14 cellular contexts compared by ENCODE assay signal in genomic region chr6:111171577-111172400, GRCh38.
A peak's percentile ranks its signal among the peaks of the same experiment; 100 is the strongest.
DNase-seq lines count a peak whose midpoint lies in the region; ATAC-seq and TF ChIP-seq lines count a peak whose summit lies in the region.
"Had no signal": no experiment of that assay in that cellular context is flagged by ENCODE, and none has a peak within 500 bp of the region (broad histone marks: within the 10 kb centered on the region; RNA-seq: fewer than 3 reads in every experiment).

No MANE protein-coding gene starts in this region.

- H3K4me2 ChIP-seq in mesendoderm (ENCODE audit: low read length) = no peak overlapping the region
- H3K4me2 ChIP-seq: A549 had no signal

- H4K8ac ChIP-seq in mesendoderm (ENCODE audit: low read depth, low read length) = no peak overlapping the region

- H3K4me3 ChIP-seq in coronary artery (no peak overlapping the region), mesendoderm (ENCODE audit: low read length) (no peak overlapping the region)
- H3K4me3 ChIP-seq: A549, tibial artery had no signal

- no peak overlapping the region for H2AK5ac ChIP-seq in mesendoderm (ENCODE audit: low read length)

- H3K4me1 ChIP-seq in mesendoderm (ENCODE audit: control insufficient read depth, low read depth, low read length) = no peaks in the 10 kb centered on the region
- H3K4me1 ChIP-seq: A549, tibial artery had no signal

- H2BK120ac ChIP-seq in mesendoderm (ENCODE audit: low read depth, low read length) = no peak overlapping the region

- H3K18ac ChIP-seq in mesendoderm (ENCODE audit: low read length) = no peak overlapping the region

- no peak overlapping the region for H3K56ac ChIP-seq in mesendoderm (ENCODE audit: low read length)

- no peak overlapping the region for H2BK5ac ChIP-seq in mesendoderm (ENCODE audit: low read length)

- H3K27me3 ChIP-seq in mesendoderm (ENCODE audit: insufficient read depth, low read length, poor library complexity) = no peaks in the 10 kb centered on the region
- H3K27me3 ChIP-seq: tibial artery had no signal

- no peaks in the 10 kb centered on the region for H3K36me3 ChIP-seq in mesendoderm (ENCODE audit: control insufficient read depth, insufficient read depth, low read length)
- H3K36me3 ChIP-seq: tibial artery had no signal

- H2BK15ac ChIP-seq in mesendoderm (replicated peaks; ENCODE audit: low read depth) = no peak overlapping the region

- no CpG with 5 or more reads among the region's 6 CpGs for WGBS in mesendoderm (ENCODE audit: extremely low coverage, insufficient coverage, low lambda C conversion rate)

- H3K27ac ChIP-seq in coronary artery = no peak overlapping the region
- H3K27ac ChIP-seq in mesendoderm (ENCODE audit: low read depth, low read length) = no peak overlapping the region
- H3K27ac ChIP-seq: A549, tibial artery had no signal

- no peak for DNase-seq in activated naive CD4-positive, alpha-beta T cell treated with anti-CD3 and anti-CD28 coated beads, Interleukin-2, amount 50 U/mL, for 72 hours (ENCODE audit: low spot score in 2 of 2)
- no peak for DNase-seq in activated naive CD4-positive, alpha-beta T cell treated with Interleukin-2 at 50 U/mL for 16 hours
- DNase-seq in amniotic stem cell (lab: John Stamatoyannopoulos, UW) = no peak
- DNase-seq in coronary artery (ENCODE audit: low spot score) = no peak
- no peak for DNase-seq in Ammon's horn (ENCODE audit: low spot score)
- no peak for DNase-seq in mesendoderm
- DNase-seq: endodermal cell, NCI-H1105 treated with DMSO at 0.1 percent for 48 hours, NCI-H526 treated with DMSO at 0.1 percent for 48 hours, Right ventricle myocardium superior, tibial artery had no signal

- no peaks in the 10 kb centered on the region for H3K9me3 Mint-ChIP-seq in activated naive CD4-positive, alpha-beta T cell treated with anti-CD3 and anti-CD28 coated beads, Interleukin-2, amount 50 U/mL, for 72 hours
- H3K9me3 Mint-ChIP-seq: endodermal cell had no signal

- H3K79me1 ChIP-seq in mesendoderm (ENCODE audit: low read length) = no peaks in the 10 kb centered on the region

- H3K27ac Mint-ChIP-seq in activated naive CD4-positive, alpha-beta T cell treated with anti-CD3 and anti-CD28 coated beads, Interleukin-2, amount 50 U/mL, for 72 hours = no peak overlapping the region
- H3K27ac Mint-ChIP-seq: endodermal cell had no signal

- no peak overlapping the region for H3K23ac ChIP-seq in mesendoderm (ENCODE audit: low read length)

- no peak for TF ChIP-seq CTCF in coronary artery (IDR thresholded peaks at IDR 0.05)

- ATAC-seq in activated naive CD4-positive, alpha-beta T cell treated with anti-CD3 and anti-CD28 coated beads, Interleukin-2, amount 50 U/mL, for 72 hours = peak; percentile 41 to 64
- ATAC-seq in GM21717 (IDR thresholded peaks at IDR 0.05; ENCODE audit: unreplicated experiment) (peak; percentile 73), HG03432 (IDR thresholded peaks at IDR 0.05; ENCODE audit: unreplicated experiment) (peak; percentile 86)
- ATAC-seq: A549 had no signal

- H3K9ac ChIP-seq in mesendoderm (ENCODE audit: low read length) = no peak overlapping the region

- H4K5ac ChIP-seq in mesendoderm (ENCODE audit: low read length) = no peak overlapping the region

- H3K36me3 Mint-ChIP-seq in activated naive CD4-positive, alpha-beta T cell treated with anti-CD3 and anti-CD28 coated beads, Interleukin-2, amount 50 U/mL, for 72 hours = no peaks in the 10 kb centered on the region

- H3K79me2 ChIP-seq in mesendoderm (ENCODE audit: control insufficient read depth, insufficient read depth, low read length) = no peaks in the 10 kb centered on the region

- H3K4ac ChIP-seq in mesendoderm (ENCODE audit: low read depth, low read length) = no peak overlapping the region
